In the genomic region with DNA sequence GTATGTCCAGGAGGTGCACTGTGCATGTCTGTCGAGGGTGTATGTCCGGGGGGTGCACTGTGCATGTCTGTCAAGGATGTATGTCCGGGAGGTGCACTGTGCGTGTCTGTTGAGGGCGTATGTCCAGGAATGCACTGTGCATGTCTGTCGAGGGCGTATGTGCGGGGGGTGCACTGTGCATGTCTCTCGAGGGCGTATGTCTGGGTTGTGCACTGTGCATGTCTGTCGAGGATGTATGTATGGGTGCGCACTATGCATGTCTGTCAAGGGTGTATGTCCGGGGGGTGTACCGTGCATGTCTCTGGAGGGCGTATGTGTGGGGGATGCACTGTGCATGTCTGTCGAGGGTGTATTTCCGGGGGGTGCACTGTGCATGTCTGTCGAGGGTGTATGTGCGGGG, we compare ENCODE assay signal across 11 cellular contexts.
DNase-seq lines count a peak whose midpoint lies in the region; ATAC-seq, FAIRE-seq and TF ChIP-seq lines count a peak whose summit lies in the region.
"Had no signal": no experiment of that assay in that cellular context is flagged by ENCODE, and none has a peak within 500 bp of the region (broad histone marks: within the 10 kb centered on the region; RNA-seq: fewer than 3 reads in every experiment).

No MANE protein-coding gene starts in this region.

- H3K36me3 Mint-ChIP-seq in activated CD8-positive, alpha-beta memory T cell treated with anti-CD3 and anti-CD28 coated beads, Interleukin-2, amount 10 ng/mL, durations not matched to agents 7 days and 5 days: no peaks in the 10 kb centered on the region
- no peaks in the 10 kb centered on the region for H3K36me3 Mint-ChIP-seq in osteocyte (ENCODE audit: unreplicated experiment)
- H3K36me3 Mint-ChIP-seq: CD8-positive, alpha-beta memory T cell had no signal

- peak; percentile 43 for DNase-seq in activated CD8-positive, alpha-beta memory T cell treated with anti-CD3 and anti-CD28 coated beads for 24 hours
- no peak for DNase-seq in activated CD8-positive, alpha-beta memory T cell treated with anti-CD3 and anti-CD28 coated beads, Interleukin-2, amount 10 ng/mL, durations not matched to agents 7 days and 5 days
- DNase-seq in islet precursor cell: peak; percentile 35
- peak; percentile 49 for DNase-seq in osteocyte (ENCODE audit: extremely low spot score, unreplicated experiment)
- no peak for DNase-seq in stimulated activated CD4-positive, alpha-beta T cell treated with anti-CD3 and anti-CD28 coated beads, Interleukin-12 subunit alpha, Interleukin-12 subunit beta, amount 100 ng/mL, for 4 hours
- DNase-seq in HTR-8/SVneo (ENCODE audit: insufficient read length, low spot score): no peak
- DNase-seq: Caco-2; CD8-positive, alpha-beta memory T cell had no signal

- no peak for TF ChIP-seq CTCF in osteocyte (IDR thresholded peaks at IDR 0.05)

- no peak overlapping the region for H3K27ac Mint-ChIP-seq in activated CD8-positive, alpha-beta memory T cell treated with anti-CD3 and anti-CD28 coated beads, Interleukin-2, amount 10 ng/mL, durations not matched to agents 7 days and 5 days
- H3K27ac Mint-ChIP-seq in osteocyte (ENCODE audit: unreplicated experiment): no peak overlapping the region
- H3K27ac Mint-ChIP-seq: CD8-positive, alpha-beta memory T cell had no signal

- H3K9me3 Mint-ChIP-seq in activated CD8-positive, alpha-beta memory T cell treated with anti-CD3 and anti-CD28 coated beads, Interleukin-2, amount 10 ng/mL, durations not matched to agents 7 days and 5 days (ENCODE audit: low read depth): no peaks in the 10 kb centered on the region
- H3K9me3 Mint-ChIP-seq in osteocyte (ENCODE audit: unreplicated experiment): peaks cover 23% of the 10 kb centered on the region

- ATAC-seq in activated CD8-positive, alpha-beta memory T cell treated with anti-CD3 and anti-CD28 coated beads, Interleukin-2, amount 10 ng/mL, durations not matched to agents 7 days and 5 days: no peak
- ATAC-seq in HG02623 (IDR thresholded peaks at IDR 0.05; ENCODE audit: unreplicated experiment): no peak
- ATAC-seq: HepG2 had no signal

- no peak for FAIRE-seq in HTR-8/SVneo (lab: Jason Lieb, UNC)
- FAIRE-seq: H1, HepG2 had no signal

- H3K4me3 Mint-ChIP-seq in activated CD8-positive, alpha-beta memory T cell treated with anti-CD3 and anti-CD28 coated beads, Interleukin-2, amount 10 ng/mL, durations not matched to agents 7 days and 5 days: no peak overlapping the region
- H3K4me3 Mint-ChIP-seq in osteocyte (ENCODE audit: unreplicated experiment): no peak overlapping the region
- H3K4me3 Mint-ChIP-seq: CD8-positive, alpha-beta memory T cell had no signal

- CTCF ChIA-PET in activated CD8-positive, alpha-beta memory T cell treated with anti-CD3 and anti-CD28 coated beads, Interleukin-2, amount 10 ng/mL, durations not matched to agents 7 days and 5 days (lab: Charles Lee): no interaction called here

- H3K4me1 Mint-ChIP-seq in activated CD8-positive, alpha-beta memory T cell treated with anti-CD3 and anti-CD28 coated beads, Interleukin-2, amount 10 ng/mL, durations not matched to agents 7 days and 5 days: no peaks in the 10 kb centered on the region
- H3K4me1 Mint-ChIP-seq in osteocyte (ENCODE audit: unreplicated experiment): no peaks in the 10 kb centered on the region
- H3K4me1 Mint-ChIP-seq: CD8-positive, alpha-beta memory T cell had no signal

- H3K27me3 Mint-ChIP-seq in activated CD8-positive, alpha-beta memory T cell treated with anti-CD3 and anti-CD28 coated beads, Interleukin-2, amount 10 ng/mL, durations not matched to agents 7 days and 5 days: no peaks in the 10 kb centered on the region
- H3K27me3 Mint-ChIP-seq in osteocyte (ENCODE audit: unreplicated experiment): no peaks in the 10 kb centered on the region

Comparison
In these comparisons a context has a peak if more than half of its experiments do, and no peak if none do; other contexts are left out.
1. DNase-seq: peak in activated CD8-positive, alpha-beta memory T cell treated with anti-CD3 and anti-CD28 coated beads for 24 hours (single experiment), islet precursor cell (single experiment) and osteocyte (single experiment); none in activated CD8-positive, alpha-beta memory T cell treated with anti-CD3 and anti-CD28 coated beads, Interleukin-2, amount 10 ng/mL, durations not matched to agents 7 days and 5 days (single experiment), stimulated activated CD4-positive, alpha-beta T cell treated with anti-CD3 and anti-CD28 coated beads, Interleukin-12 subunit alpha, Interleukin-12 subunit beta, amount 100 ng/mL, for 4 hours (single experiment) and HTR-8/SVneo (single experiment).